Comparison of ENCODE assay signal across 1 cellular context in the genomic region with DNA sequence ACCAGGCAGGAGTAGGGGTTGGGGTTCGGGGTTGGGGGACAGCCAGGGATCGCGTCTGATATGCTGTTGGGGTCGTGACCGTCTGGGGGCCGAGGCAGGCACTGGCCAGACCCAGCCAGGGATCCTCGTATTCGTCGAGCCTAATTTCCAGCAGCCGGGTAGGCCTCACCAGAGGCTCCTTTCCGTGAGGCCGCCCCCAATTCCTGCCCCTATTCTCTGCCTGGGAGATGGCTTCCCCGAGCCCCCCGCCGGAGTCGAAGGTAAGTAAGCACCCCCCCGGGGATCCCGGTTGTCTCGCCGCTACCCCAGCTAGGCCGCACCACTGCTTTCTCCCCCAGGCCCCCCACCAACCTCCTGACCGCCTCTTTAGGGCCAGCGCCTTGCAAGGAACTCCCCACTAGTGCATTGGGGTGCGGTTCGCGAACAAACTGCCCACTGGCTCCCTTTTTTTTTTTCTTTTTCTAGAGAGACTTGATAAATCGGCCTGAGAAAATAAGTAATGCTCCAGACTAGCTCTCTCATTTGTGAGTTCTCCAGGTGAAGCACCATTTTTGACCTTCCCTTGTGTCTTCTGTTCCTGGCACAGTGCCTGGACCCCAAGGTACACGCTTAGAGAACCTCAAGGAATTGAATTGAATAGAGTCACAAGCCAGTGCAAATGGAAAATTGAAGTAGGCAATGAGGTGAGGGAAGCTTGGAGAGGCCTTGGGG.
TF ChIP-seq lines count a peak whose summit lies in the region.

No MANE protein-coding gene starts in this region.

TF ChIP-seq in HEK293, 187 proteins besides CTCF, POLR2A, EP300 and RAD21 (continued from another document):
- TF ChIP-seq, protein P1, sequence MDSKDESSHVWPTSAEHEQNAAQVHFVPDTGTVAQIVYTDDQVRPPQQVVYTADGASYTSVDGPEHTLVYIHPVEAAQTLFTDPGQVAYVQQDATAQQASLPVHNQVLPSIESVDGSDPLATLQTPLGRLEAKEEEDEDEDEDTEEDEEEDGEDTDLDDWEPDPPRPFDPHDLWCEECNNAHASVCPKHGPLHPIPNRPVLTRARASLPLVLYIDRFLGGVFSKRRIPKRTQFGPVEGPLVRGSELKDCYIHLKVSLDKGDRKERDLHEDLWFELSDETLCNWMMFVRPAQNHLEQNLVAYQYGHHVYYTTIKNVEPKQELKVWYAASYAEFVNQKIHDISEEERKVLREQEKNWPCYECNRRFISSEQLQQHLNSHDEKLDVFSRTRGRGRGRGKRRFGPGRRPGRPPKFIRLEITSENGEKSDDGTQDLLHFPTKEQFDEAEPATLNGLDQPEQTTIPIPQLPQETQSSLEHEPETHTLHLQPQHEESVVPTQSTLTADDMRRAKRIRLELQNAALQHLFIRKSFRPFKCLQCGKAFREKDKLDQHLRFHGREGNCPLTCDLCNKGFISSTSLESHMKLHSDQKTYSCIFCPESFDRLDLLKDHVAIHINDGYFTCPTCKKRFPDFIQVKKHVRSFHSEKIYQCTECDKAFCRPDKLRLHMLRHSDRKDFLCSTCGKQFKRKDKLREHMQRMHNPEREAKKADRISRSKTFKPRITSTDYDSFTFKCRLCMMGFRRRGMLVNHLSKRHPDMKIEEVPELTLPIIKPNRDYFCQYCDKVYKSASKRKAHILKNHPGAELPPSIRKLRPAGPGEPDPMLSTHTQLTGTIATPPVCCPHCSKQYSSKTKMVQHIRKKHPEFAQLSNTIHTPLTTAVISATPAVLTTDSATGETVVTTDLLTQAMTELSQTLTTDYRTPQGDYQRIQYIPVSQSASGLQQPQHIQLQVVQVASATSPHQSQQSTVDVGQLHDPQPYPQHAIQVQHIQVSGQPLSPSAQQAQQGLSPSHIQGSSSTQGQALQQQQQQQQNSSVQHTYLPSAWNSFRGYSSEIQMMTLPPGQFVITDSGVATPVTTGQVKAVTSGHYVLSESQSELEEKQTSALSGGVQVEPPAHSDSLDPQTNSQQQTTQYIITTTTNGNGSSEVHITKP (tag by site-specific recombination; IDR thresholded peaks at IDR 0.05) = peak; percentile 41
- TF ChIP-seq ZNF610 (tag by site-specific recombination; IDR thresholded peaks at IDR 0.05; ENCODE audit: borderline replicate concordance) = no peak
- no peak for TF ChIP-seq ZNF776 (tag by site-specific recombination; IDR thresholded peaks at IDR 0.05; ENCODE audit: borderline replicate concordance)
- TF ChIP-seq GFI1B (tag by site-specific recombination; IDR thresholded peaks at IDR 0.05) = no peak
